In genomic region chr13:112723771-112724170, GRCh38 we compare ENCODE assay signal across 1 cellular context.
TF ChIP-seq lines count a peak whose summit lies in the region.

No MANE protein-coding gene starts in this region.

TF ChIP-seq in IMR-90, 13 proteins besides CTCF, POLR2A, EP300 and RAD21:
- TF ChIP-seq CHD1 (IDR thresholded peaks at IDR 0.05; ENCODE audit: low read depth, low read length) (no peak), FOS (IDR thresholded peaks at IDR 0.05; ENCODE audit: low read depth, low read length) (no peak), RCOR1 (IDR thresholded peaks at IDR 0.05; ENCODE audit: insufficient replicate concordance, low read length) (no peak), SMC3 (IDR thresholded peaks at IDR 0.05; ENCODE audit: low read depth, low read length) (no peak), BHLHE40 (IDR thresholded peaks at IDR 0.05; ENCODE audit: low read depth, low read length) (no peak), NFE2L2 (IDR thresholded peaks at IDR 0.05; ENCODE audit: low read depth, low read length) (no peak), MAFK (IDR thresholded peaks at IDR 0.05; ENCODE audit: low read depth, low read length) (no peak), CEBPB (IDR thresholded peaks at IDR 0.05; ENCODE audit: low read depth, low read length) (no peak), MXI1 (IDR thresholded peaks at IDR 0.05; ENCODE audit: borderline replicate concordance, low read depth, low read length) (no peak), RFX5 (IDR thresholded peaks at IDR 0.05; ENCODE audit: low read depth, low read length) (no peak), MAZ (IDR thresholded peaks at IDR 0.05; ENCODE audit: borderline replicate concordance, low read depth, low read length) (no peak)
- TF ChIP-seq, protein P1, sequence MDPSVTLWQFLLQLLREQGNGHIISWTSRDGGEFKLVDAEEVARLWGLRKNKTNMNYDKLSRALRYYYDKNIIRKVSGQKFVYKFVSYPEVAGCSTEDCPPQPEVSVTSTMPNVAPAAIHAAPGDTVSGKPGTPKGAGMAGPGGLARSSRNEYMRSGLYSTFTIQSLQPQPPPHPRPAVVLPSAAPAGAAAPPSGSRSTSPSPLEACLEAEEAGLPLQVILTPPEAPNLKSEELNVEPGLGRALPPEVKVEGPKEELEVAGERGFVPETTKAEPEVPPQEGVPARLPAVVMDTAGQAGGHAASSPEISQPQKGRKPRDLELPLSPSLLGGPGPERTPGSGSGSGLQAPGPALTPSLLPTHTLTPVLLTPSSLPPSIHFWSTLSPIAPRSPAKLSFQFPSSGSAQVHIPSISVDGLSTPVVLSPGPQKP (IDR thresholded peaks at IDR 0.05; ENCODE audit: borderline replicate concordance, low read depth, low read length): no peak
- TF ChIP-seq, protein P2, sequence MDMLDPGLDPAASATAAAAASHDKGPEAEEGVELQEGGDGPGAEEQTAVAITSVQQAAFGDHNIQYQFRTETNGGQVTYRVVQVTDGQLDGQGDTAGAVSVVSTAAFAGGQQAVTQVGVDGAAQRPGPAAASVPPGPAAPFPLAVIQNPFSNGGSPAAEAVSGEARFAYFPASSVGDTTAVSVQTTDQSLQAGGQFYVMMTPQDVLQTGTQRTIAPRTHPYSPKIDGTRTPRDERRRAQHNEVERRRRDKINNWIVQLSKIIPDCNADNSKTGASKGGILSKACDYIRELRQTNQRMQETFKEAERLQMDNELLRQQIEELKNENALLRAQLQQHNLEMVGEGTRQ (IDR thresholded peaks at IDR 0.05; ENCODE audit: low read depth, low read length): no peak
TF ChIP-seq in IMR-90: peak in this region for 0.
